Comparison of ENCODE assay signal across 1 cellular context in the genomic region with DNA sequence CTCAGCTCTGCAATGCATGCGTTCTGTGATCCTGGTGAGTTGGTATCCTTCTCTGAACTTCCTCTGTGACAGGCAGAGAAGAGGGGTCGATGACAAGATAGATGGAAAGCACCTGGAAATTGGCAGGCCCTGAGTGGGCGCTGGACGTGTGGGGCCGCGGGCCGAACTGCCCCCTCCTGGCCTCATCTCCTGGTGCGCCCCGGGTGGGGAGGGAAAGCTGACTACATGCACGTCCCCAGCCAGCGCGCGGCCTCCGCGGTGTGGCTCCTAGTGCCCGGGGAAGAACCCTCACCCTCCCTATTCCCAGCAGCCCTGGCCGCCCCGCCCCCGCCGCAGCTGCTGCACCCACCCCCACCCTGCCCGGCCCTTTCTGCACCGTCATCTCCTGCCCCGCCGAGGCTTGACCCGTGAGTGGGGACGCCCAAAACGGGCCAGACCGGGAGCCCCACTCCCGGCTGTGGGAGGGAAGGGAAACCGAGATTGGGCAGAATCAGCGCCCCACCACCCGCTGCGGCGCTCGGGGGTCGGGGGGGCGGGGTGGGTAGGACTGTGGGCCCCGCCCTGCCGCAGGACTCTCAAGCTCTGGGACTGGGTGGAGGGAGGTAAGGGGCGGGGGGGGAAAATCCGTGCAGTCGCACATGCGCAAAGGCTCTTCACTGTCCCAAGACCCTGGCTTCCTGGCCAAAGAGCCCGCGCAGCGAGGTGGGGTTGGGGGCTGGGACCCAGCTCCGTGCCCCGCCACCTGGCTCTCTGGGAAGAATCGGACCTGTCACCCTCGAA.
TF ChIP-seq lines count a peak whose summit lies in the region.

TSS of gene NOL3 (plus strand) at position 371 of the 780 bp plus-strand sequence.

TF ChIP-seq in HepG2, 621 proteins besides CTCF, POLR2A, EP300 and RAD21 (continued from another document and continues in another):
- TF ChIP-seq POLR2AphosphoS5 (IDR thresholded peaks at IDR 0.05; ENCODE audit: low read depth, low read length) (peak; percentile 81), ZNF747 (CRISPR knock-in tag; IDR thresholded peaks at IDR 0.05; ENCODE audit: borderline replicate concordance) (no peak; the same call in 1 of the 2 replicates), CEBPG (CRISPR knock-in tag; IDR thresholded peaks at IDR 0.05) (peak; percentile 21; the same call in 1 of the 2 replicates), ZNF253 (CRISPR knock-in tag; IDR thresholded peaks at IDR 0.05; ENCODE audit: borderline replicate concordance) (0 out of 2 replicates have a peak, but pooled peaks have one; percentile 68), ZNF724P (CRISPR knock-in tag; IDR thresholded peaks at IDR 0.05; ENCODE audit: borderline replicate concordance) (no peak), ZNF230 (CRISPR knock-in tag; IDR thresholded peaks at IDR 0.05) (no peak; the same call in 1 of the 2 replicates), USF2 (IDR thresholded peaks at IDR 0.05; ENCODE audit: low read depth, low read length) (no peak), USF2 (CRISPR knock-in tag; IDR thresholded peaks at IDR 0.05; ENCODE audit: borderline replicate concordance) (no peak), MYPOP (CRISPR knock-in tag; IDR thresholded peaks at IDR 0.05) (peak; percentile 2; the same call in 1 of the 2 replicates), ZNF335 (CRISPR knock-in tag; IDR thresholded peaks at IDR 0.05) (peak; percentile 32; the same call in 1 of the 2 replicates), THAP11 (CRISPR knock-in tag; IDR thresholded peaks at IDR 0.05) (peak; percentile 8; the same call in 1 of the 2 replicates), ZNF235 (CRISPR knock-in tag; IDR thresholded peaks at IDR 0.05; ENCODE audit: borderline replicate concordance) (0 out of 2 replicates have a peak, but pooled peaks have one; percentile 12), MAX (IDR thresholded peaks at IDR 0.05) (peak; percentile 68), NCOA1 (CRISPR knock-in tag; IDR thresholded peaks at IDR 0.05) (0 out of 2 replicates have a peak, but pooled peaks have one; percentile 58), NFE2L2 (IDR thresholded peaks at IDR 0.05; ENCODE audit: low read length) (peak; percentile 74), MYC (CRISPR knock-in tag; IDR thresholded peaks at IDR 0.05; ENCODE audit: borderline replicate concordance) (peak; percentile 55; the same call in 1 of the 2 replicates), ZNF652 (CRISPR knock-in tag; IDR thresholded peaks at IDR 0.05; ENCODE audit: borderline replicate concordance, low read depth) (0 out of 2 replicates have a peak, but pooled peaks have one; percentile 18), ZNF569 (CRISPR knock-in tag; IDR thresholded peaks at IDR 0.05; ENCODE audit: borderline replicate concordance) (no peak), WIZ (CRISPR knock-in tag; IDR thresholded peaks at IDR 0.05) (peak; percentile 88), ZNF234 (CRISPR knock-in tag; conservative IDR thresholded peaks at IDR 0.05) (no peak), MIXL1 (CRISPR knock-in tag; IDR thresholded peaks at IDR 0.05) (peak; percentile 59; the same call in 1 of the 2 replicates), HDAC1 (CRISPR knock-in tag; IDR thresholded peaks at IDR 0.05) (peak; percentile 67), ZNF451 (CRISPR knock-in tag; IDR thresholded peaks at IDR 0.05) (peak; percentile 42; the same call in 1 of the 2 replicates), KDM2A (CRISPR knock-in tag; IDR thresholded peaks at IDR 0.05; ENCODE audit: borderline replicate concordance, low read depth) (peak; percentile 41; the same call in 1 of the 2 replicates), MZF1 (CRISPR knock-in tag; IDR thresholded peaks at IDR 0.05; ENCODE audit: borderline replicate concordance) (no peak), ZNF768 (CRISPR knock-in tag; IDR thresholded peaks at IDR 0.05) (peak; percentile 66), ZFP36L1 (CRISPR knock-in tag; IDR thresholded peaks at IDR 0.05) (peak; percentile 54; the same call in 1 of the 2 replicates), SP5 (CRISPR knock-in tag; IDR thresholded peaks at IDR 0.05; ENCODE audit: borderline replicate concordance, low read depth) (peak; percentile 57), KMT2B (CRISPR knock-in tag; IDR thresholded peaks at IDR 0.05) (peak; percentile 59; the same call in 1 of the 2 replicates), ZNF607 (CRISPR knock-in tag; IDR thresholded peaks at IDR 0.05; ENCODE audit: borderline replicate concordance) (peak; percentile 60), FUBP1 (CRISPR knock-in tag; IDR thresholded peaks at IDR 0.05; ENCODE audit: borderline replicate concordance) (peak; percentile 58; the same call in 1 of the 2 replicates), PRMT3 (CRISPR knock-in tag; IDR thresholded peaks at IDR 0.05; ENCODE audit: borderline replicate concordance, low read depth) (no peak), IRF2 (CRISPR knock-in tag; IDR thresholded peaks at IDR 0.05) (no peak), LBX2 (CRISPR knock-in tag; IDR thresholded peaks at IDR 0.05; ENCODE audit: borderline replicate concordance) (0 out of 2 replicates have a peak, but pooled peaks have one; percentile 33), ZSCAN22 (CRISPR knock-in tag; IDR thresholded peaks at IDR 0.05) (no peak), ZNF720 (CRISPR knock-in tag; IDR thresholded peaks at IDR 0.05) (no peak), MIER2 (CRISPR knock-in tag; IDR thresholded peaks at IDR 0.05) (0 out of 2 replicates have a peak, but pooled peaks have one; percentile 20), NR2F6 (IDR thresholded peaks at IDR 0.05) (no peak; the same call in 1 of the 2 replicates), NR2F6 (CRISPR knock-in tag; IDR thresholded peaks at IDR 0.05) (peak; percentile 9; the same call in 1 of the 2 replicates)
- TF ChIP-seq, protein P1, sequence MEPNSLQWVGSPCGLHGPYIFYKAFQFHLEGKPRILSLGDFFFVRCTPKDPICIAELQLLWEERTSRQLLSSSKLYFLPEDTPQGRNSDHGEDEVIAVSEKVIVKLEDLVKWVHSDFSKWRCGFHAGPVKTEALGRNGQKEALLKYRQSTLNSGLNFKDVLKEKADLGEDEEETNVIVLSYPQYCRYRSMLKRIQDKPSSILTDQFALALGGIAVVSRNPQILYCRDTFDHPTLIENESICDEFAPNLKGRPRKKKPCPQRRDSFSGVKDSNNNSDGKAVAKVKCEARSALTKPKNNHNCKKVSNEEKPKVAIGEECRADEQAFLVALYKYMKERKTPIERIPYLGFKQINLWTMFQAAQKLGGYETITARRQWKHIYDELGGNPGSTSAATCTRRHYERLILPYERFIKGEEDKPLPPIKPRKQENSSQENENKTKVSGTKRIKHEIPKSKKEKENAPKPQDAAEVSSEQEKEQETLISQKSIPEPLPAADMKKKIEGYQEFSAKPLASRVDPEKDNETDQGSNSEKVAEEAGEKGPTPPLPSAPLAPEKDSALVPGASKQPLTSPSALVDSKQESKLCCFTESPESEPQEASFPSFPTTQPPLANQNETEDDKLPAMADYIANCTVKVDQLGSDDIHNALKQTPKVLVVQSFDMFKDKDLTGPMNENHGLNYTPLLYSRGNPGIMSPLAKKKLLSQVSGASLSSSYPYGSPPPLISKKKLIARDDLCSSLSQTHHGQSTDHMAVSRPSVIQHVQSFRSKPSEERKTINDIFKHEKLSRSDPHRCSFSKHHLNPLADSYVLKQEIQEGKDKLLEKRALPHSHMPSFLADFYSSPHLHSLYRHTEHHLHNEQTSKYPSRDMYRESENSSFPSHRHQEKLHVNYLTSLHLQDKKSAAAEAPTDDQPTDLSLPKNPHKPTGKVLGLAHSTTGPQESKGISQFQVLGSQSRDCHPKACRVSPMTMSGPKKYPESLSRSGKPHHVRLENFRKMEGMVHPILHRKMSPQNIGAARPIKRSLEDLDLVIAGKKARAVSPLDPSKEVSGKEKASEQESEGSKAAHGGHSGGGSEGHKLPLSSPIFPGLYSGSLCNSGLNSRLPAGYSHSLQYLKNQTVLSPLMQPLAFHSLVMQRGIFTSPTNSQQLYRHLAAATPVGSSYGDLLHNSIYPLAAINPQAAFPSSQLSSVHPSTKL (CRISPR knock-in tag; IDR thresholded peaks at IDR 0.05) = peak; percentile 13; the same call in 1 of the 2 replicates
- TF ChIP-seq, protein P2, sequence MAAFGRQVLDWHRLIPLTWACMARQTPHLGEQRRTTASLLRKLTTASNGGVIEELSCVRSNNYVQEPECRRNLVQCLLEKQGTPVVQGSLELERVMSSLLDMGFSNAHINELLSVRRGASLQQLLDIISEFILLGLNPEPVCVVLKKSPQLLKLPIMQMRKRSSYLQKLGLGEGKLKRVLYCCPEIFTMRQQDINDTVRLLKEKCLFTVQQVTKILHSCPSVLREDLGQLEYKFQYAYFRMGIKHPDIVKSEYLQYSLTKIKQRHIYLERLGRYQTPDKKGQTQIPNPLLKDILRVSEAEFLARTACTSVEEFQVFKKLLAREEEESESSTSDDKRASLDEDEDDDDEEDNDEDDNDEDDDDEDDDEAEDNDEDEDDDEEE (CRISPR knock-in tag; IDR thresholded peaks at IDR 0.05) = no peak
- TF ChIP-seq, protein P3, sequence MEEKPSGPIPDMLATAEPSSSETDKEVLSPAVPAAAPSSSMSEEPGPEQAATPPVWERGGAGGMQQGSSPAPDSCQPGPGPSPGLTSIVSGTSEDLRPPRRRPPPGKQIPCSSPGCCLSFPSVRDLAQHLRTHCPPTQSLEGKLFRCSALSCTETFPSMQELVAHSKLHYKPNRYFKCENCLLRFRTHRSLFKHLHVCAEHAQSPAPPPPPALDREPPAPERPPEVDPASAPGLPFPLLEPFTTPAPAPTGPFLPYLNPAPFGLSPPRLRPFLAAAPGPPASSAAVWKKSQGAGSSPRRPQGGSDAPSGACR (CRISPR knock-in tag; IDR thresholded peaks at IDR 0.05) = peak; percentile 43; the same call in 1 of the 2 replicates
- TF ChIP-seq, protein P4, sequence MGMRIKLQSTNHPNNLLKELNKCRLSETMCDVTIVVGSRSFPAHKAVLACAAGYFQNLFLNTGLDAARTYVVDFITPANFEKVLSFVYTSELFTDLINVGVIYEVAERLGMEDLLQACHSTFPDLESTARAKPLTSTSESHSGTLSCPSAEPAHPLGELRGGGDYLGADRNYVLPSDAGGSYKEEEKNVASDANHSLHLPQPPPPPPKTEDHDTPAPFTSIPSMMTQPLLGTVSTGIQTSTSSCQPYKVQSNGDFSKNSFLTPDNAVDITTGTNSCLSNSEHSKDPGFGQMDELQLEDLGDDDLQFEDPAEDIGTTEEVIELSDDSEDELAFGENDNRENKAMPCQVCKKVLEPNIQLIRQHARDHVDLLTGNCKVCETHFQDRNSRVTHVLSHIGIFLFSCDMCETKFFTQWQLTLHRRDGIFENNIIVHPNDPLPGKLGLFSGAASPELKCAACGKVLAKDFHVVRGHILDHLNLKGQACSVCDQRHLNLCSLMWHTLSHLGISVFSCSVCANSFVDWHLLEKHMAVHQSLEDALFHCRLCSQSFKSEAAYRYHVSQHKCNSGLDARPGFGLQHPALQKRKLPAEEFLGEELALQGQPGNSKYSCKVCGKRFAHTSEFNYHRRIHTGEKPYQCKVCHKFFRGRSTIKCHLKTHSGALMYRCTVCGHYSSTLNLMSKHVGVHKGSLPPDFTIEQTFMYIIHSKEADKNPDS (CRISPR knock-in tag; IDR thresholded peaks at IDR 0.05) = no peak
- TF ChIP-seq, protein P5, sequence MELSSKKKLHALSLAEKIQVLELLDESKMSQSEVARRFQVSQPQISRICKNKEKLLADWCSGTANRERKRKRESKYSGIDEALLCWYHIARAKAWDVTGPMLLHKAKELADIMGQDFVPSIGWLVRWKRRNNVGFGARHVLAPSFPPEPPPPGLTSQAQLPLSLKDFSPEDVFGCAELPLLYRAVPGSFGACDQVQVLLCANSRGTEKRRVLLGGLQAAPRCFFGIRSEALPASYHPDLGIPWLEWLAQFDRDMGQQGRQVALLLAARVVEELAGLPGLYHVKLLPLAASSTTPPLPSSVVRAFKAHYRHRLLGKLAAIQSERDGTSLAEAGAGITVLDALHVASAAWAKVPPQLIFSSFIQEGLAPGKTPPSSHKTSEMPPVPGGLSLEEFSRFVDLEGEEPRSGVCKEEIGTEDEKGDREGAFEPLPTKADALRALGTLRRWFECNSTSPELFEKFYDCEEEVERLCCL (CRISPR knock-in tag; IDR thresholded peaks at IDR 0.05; ENCODE audit: borderline replicate concordance) = peak; percentile 63; the same call in 1 of the 2 replicates
